In genomic region chr16:87956771-87957279, GRCh38 we compare ENCODE assay signal across 8 cellular contexts. TPM values are rescaled to one million over a fixed set of nuclear protein-coding genes. Genes with fewer than 3 reads are reported as not detected.
DNase-seq lines count a peak whose midpoint lies in the region; ATAC-seq and TF ChIP-seq lines count a peak whose summit lies in the region.

No MANE protein-coding gene starts in this region.

- peaks cover 45% of the 10 kb centered on the region for H3K36me3 Mint-ChIP-seq in activated CD4-positive, alpha-beta T cell treated with anti-CD3 and anti-CD28 coated beads, Interleukin-2, amount 10 ng/mL, durations not matched to agents 7 days and 5 days (ENCODE audit: low read depth)

- peaks cover 7% of the 10 kb centered on the region for H3K4me1 ChIP-seq in prostate gland (replicated peaks)

- H3K9me3 Mint-ChIP-seq in activated CD4-positive, alpha-beta T cell treated with anti-CD3 and anti-CD28 coated beads, Interleukin-2, amount 10 ng/mL, durations not matched to agents 7 days and 5 days: no peaks in the 10 kb centered on the region

- intact Hi-C loops in prostate gland (cut with DNase I): loop anchor here (10.0 kb wide), 1 partner anchor 578 kb away; no protein-coding TSS in a partner anchor

- no peaks in the 10 kb centered on the region for H3K27me3 Mint-ChIP-seq in activated CD4-positive, alpha-beta T cell treated with anti-CD3 and anti-CD28 coated beads, Interleukin-2, amount 10 ng/mL, durations not matched to agents 7 days and 5 days

- no peak overlapping the region for H3K27ac ChIP-seq in prostate gland

- peak overlapping the region; percentile 78 for H3K4me3 Mint-ChIP-seq in activated CD4-positive, alpha-beta T cell treated with anti-CD3 and anti-CD28 coated beads, Interleukin-2, amount 10 ng/mL, durations not matched to agents 7 days and 5 days

- H3K27me3 ChIP-seq in prostate gland (replicated peaks; ENCODE audit: insufficient read depth): no peaks in the 10 kb centered on the region

- POLR2A ChIA-PET in activated CD4-positive, alpha-beta T cell treated with anti-CD3 and anti-CD28 coated beads, Interleukin-2, amount 10 ng/mL, durations not matched to agents 7 days and 5 days (lab: Charles Lee): interaction anchor here (1.0 kb wide), 1 partner anchor 17 kb away, joined by 4 read pairs; no protein-coding TSS in a partner anchor

- H3K27ac Mint-ChIP-seq in activated CD4-positive, alpha-beta T cell treated with anti-CD3 and anti-CD28 coated beads, Interleukin-2, amount 10 ng/mL, durations not matched to agents 7 days and 5 days: peak overlapping the region; percentile 99

- no peak for TF ChIP-seq POLR2A in prostate gland (IDR thresholded peaks at IDR 0.05)

- CTCF ChIA-PET in activated CD4-positive, alpha-beta T cell treated with anti-CD3 and anti-CD28 coated beads, Interleukin-2, amount 10 ng/mL, durations not matched to agents 7 days and 5 days (lab: Charles Lee): interaction anchor here (0.6 to 2.0 kb wide), 11 partner anchors 10 to 481 kb away, joined by 3 to 11 read pairs (median 4); no protein-coding TSS in a partner anchor

- TF ChIP-seq CTCF in fibroblast of villous mesenchyme (IDR thresholded peaks at IDR 0.05; ENCODE audit: insufficient read depth, low read depth, low read length) (peak; percentile 49), prostate gland (IDR thresholded peaks at IDR 0.05) (peak in 1 of 4 experiments; percentile 7)

- H3K9me3 ChIP-seq in prostate gland: no peaks in the 10 kb centered on the region

- whole genome bisulfite sequencing in prostate gland: 41% methylated on average over 21 of the region's 21 CpGs

- H3K4me1 Mint-ChIP-seq in activated CD4-positive, alpha-beta T cell treated with anti-CD3 and anti-CD28 coated beads, Interleukin-2, amount 10 ng/mL, durations not matched to agents 7 days and 5 days: peaks cover 82% of the 10 kb centered on the region

- peak overlapping the region; percentile 6 for H3K4me3 ChIP-seq in fibroblast of villous mesenchyme (ENCODE audit: low read depth, low read length)
- H3K4me3 ChIP-seq in prostate gland: no peak overlapping the region

- ATAC-seq in HG02870 (IDR thresholded peaks at IDR 0.05; ENCODE audit: unreplicated experiment) (peak; percentile 18), GM21825 (IDR thresholded peaks at IDR 0.05; ENCODE audit: unreplicated experiment) (no peak)

- DNase-seq in ELR (ENCODE audit: low read depth): peak; percentile 65
- peak; percentile 71 for DNase-seq in activated CD4-positive, alpha-beta T cell treated with anti-CD3 and anti-CD28 coated beads, Interleukin-2, amount 10 ng/mL, durations not matched to agents 7 days and 5 days
- peak; percentile 77 for DNase-seq in fibroblast of villous mesenchyme (ENCODE audit: low read depth)
- DNase-seq in stimulated activated CD4-positive, alpha-beta T cell treated with anti-CD3 and anti-CD28 coated beads, Interleukin-15, amount 100 ng/mL, for 48 hours (ENCODE audit: low read depth in 2 of 2): peak; percentile 52 to 57
- no peak for DNase-seq in prostate gland (ENCODE audit: low spot score)
- no peak for DNase-seq in T1000 (lab: John Stamatoyannopoulos, UW)

- H3K36me3 ChIP-seq in prostate gland: no peaks in the 10 kb centered on the region

RNA-seq across cellular contexts. Expression of gene BANP, which starts 5.6 kb away (rescaled TPM):
- total RNA-seq in activated CD4-positive, alpha-beta T cell treated with anti-CD3 and anti-CD28 coated beads, Interleukin-2, amount 10 ng/mL, durations not matched to agents 7 days and 5 days: 10 to 100 TPM; 43.2 to 45.5 TPM
- 18.7 and 25.9 TPM in 2 replicates for total RNA-seq in fibroblast of villous mesenchyme
- total RNA-seq in prostate gland: 10 to 100 TPM; 32.2 to 47.3 TPM

RNA-seq across cellular contexts. Expression of gene CA5A, which starts 20.5 kb away (rescaled TPM):
- total RNA-seq in activated CD4-positive, alpha-beta T cell treated with anti-CD3 and anti-CD28 coated beads, Interleukin-2, amount 10 ng/mL, durations not matched to agents 7 days and 5 days: not detected
- total RNA-seq in fibroblast of villous mesenchyme (not detected in 2 replicates), prostate gland (not detected)

Comparison
In these comparisons a context has a peak if more than half of its experiments do, and no peak if none do; other contexts are left out.
1. DNase-seq: peak in ELR (single experiment), activated CD4-positive, alpha-beta T cell treated with anti-CD3 and anti-CD28 coated beads, Interleukin-2, amount 10 ng/mL, durations not matched to agents 7 days and 5 days (single experiment), fibroblast of villous mesenchyme (single experiment) and stimulated activated CD4-positive, alpha-beta T cell treated with anti-CD3 and anti-CD28 coated beads, Interleukin-15, amount 100 ng/mL, for 48 hours (2 of 2); none in prostate gland (single experiment) and T1000 (single experiment).